Comparison of ENCODE assay signal across 12 cellular contexts in the genomic region with DNA sequence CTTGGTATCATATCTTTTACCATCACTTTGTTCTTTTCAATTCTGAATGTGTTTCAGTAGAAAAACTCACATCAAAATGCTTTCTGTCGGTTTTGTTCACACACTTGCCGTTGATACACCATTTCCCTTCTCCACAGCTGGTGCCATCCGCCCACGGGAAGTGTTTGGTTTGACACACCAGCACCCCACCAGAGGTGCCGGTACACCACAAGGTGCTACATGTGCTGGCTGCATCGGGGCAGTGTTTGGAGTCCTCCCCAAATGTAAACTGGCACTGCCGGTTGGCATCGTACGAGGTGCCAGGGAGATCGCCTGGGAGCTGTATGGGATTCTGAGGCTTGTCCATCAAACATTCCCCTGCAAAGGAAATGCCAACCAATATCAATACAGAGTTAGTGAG. TPM values are rescaled to one million over a fixed set of nuclear protein-coding genes. Genes with fewer than 3 reads are reported as not detected.
DNase-seq lines count a peak whose midpoint lies in the region; ATAC-seq and TF ChIP-seq lines count a peak whose summit lies in the region.
"Had no signal": no experiment of that assay in that cellular context is flagged by ENCODE, and none has a peak within 500 bp of the region (broad histone marks: within the 10 kb centered on the region; RNA-seq: fewer than 3 reads in every experiment).

No MANE protein-coding gene starts in this region.

- peaks cover 57% of the 10 kb centered on the region for H3K36me3 Mint-ChIP-seq in natural killer cell treated with Interleukin-12 subunit alpha and Interleukin-12 subunit beta and Interleukin-15 and Interleukin-18, amount 100 ng/mL, for 72 hours
- H3K36me3 Mint-ChIP-seq: CD4-positive, CD25-positive, alpha-beta regulatory T cell had no signal

- peaks cover 0 to 2% of the 10 kb centered on the region in 2 donors for H3K27me3 Mint-ChIP-seq in natural killer cell treated with Interleukin-12 subunit alpha and Interleukin-12 subunit beta and Interleukin-15 and Interleukin-18, amount 100 ng/mL, for 72 hours

- H3K9me3 Mint-ChIP-seq in natural killer cell treated with Interleukin-12 subunit alpha and Interleukin-12 subunit beta and Interleukin-15 and Interleukin-18, amount 100 ng/mL, for 72 hours: no peaks in the 10 kb centered on the region

- peaks cover 52 to 54% of the 10 kb centered on the region in 2 donors for H3K4me1 Mint-ChIP-seq in natural killer cell treated with Interleukin-12 subunit alpha and Interleukin-12 subunit beta and Interleukin-15 and Interleukin-18, amount 100 ng/mL, for 72 hours (ENCODE audit: low read depth in 2 of 2)

- H3K4me3 ChIP-seq in coronary artery: peak overlapping the region; percentile 91

- H3K27ac ChIP-seq in coronary artery: peak overlapping the region; percentile 77 to 95
- H3K27ac ChIP-seq: KMS-11 had no signal

- peak; percentile 22 for DNase-seq in stimulated activated CD4-positive, alpha-beta T cell treated with anti-CD3 and anti-CD28 coated beads, Interleukin-1b, Interleukin-23, amount 100 ng/mL, for 48 hours
- no peak for DNase-seq in stimulated activated CD4-positive, alpha-beta T cell treated with anti-CD3 and anti-CD28 coated beads, Interleukin-12 subunit alpha, Interleukin-12 subunit beta, amount 100 ng/mL, for 4 hours
- DNase-seq in coronary artery (ENCODE audit: low spot score) (no peak), hypothalamus (lab: John Stamatoyannopoulos, UW) (no peak), NCI-H226 (no peak)
- peak; percentile 67 for DNase-seq in natural killer cell treated with Interleukin-12 subunit alpha and Interleukin-12 subunit beta and Interleukin-15 and Interleukin-18, amount 100 ng/mL, for 72 hours (ENCODE audit: low spot score)
- DNase-seq in stimulated activated naive CD4-positive, alpha-beta T cell treated with Interleukin-2 at 50 U/mL for 16 hours (lab: John Stamatoyannopoulos, UW): no peak
- DNase-seq: CD4-positive, CD25-positive, alpha-beta regulatory T cell; NCI-H2171 treated with DMSO at 0.1 percent for 48 hours; Peyer's patch had no signal

- peak in 1 of 2 donors; percentile 55 for ATAC-seq in natural killer cell treated with Interleukin-12 subunit alpha and Interleukin-12 subunit beta and Interleukin-15 and Interleukin-18, amount 100 ng/mL, for 72 hours
- ATAC-seq in GM19324 (IDR thresholded peaks at IDR 0.05; ENCODE audit: low FRiP score, unreplicated experiment): no peak

- no peak for TF ChIP-seq CTCF in coronary artery (IDR thresholded peaks at IDR 0.05)

- peak overlapping the region; percentile 71 to 73 for H3K27ac Mint-ChIP-seq in natural killer cell treated with Interleukin-12 subunit alpha and Interleukin-12 subunit beta and Interleukin-15 and Interleukin-18, amount 100 ng/mL, for 72 hours
- H3K27ac Mint-ChIP-seq: CD4-positive, CD25-positive, alpha-beta regulatory T cell had no signal

- peak overlapping the region; percentile 81 for H3K4me3 Mint-ChIP-seq in natural killer cell treated with Interleukin-12 subunit alpha and Interleukin-12 subunit beta and Interleukin-15 and Interleukin-18, amount 100 ng/mL, for 72 hours

RNA-seq across cellular contexts. Expression of a gene that starts 5.0 kb away (rescaled TPM):
- 10 to 100 TPM; 24.4 to 35.2 TPM for total RNA-seq in natural killer cell treated with Interleukin-12 subunit alpha and Interleukin-12 subunit beta and Interleukin-15 and Interleukin-18, amount 100 ng/mL, for 72 hours

Comparison
In these comparisons a context has a peak if more than half of its experiments do, and no peak if none do; other contexts are left out.
1. DNase-seq: peak in stimulated activated CD4-positive, alpha-beta T cell treated with anti-CD3 and anti-CD28 coated beads, Interleukin-1b, Interleukin-23, amount 100 ng/mL, for 48 hours (single experiment) and natural killer cell treated with Interleukin-12 subunit alpha and Interleukin-12 subunit beta and Interleukin-15 and Interleukin-18, amount 100 ng/mL, for 72 hours (single experiment); none in stimulated activated CD4-positive, alpha-beta T cell treated with anti-CD3 and anti-CD28 coated beads, Interleukin-12 subunit alpha, Interleukin-12 subunit beta, amount 100 ng/mL, for 4 hours (single experiment), coronary artery (single experiment), hypothalamus (0 of 51), stimulated activated naive CD4-positive, alpha-beta T cell treated with Interleukin-2 at 50 U/mL for 16 hours (single experiment) and NCI-H226 (single experiment).